24 cellular contexts compared by ENCODE assay signal in genomic region chr18:60873708-60874107, GRCh38.
DNase-seq lines count a peak whose midpoint lies in the region; ATAC-seq and TF ChIP-seq lines count a peak whose summit lies in the region.
"Had no signal": no experiment of that assay in that cellular context is flagged by ENCODE, and none has a peak within 500 bp of the region (broad histone marks: within the 10 kb centered on the region; RNA-seq: fewer than 3 reads in every experiment).

No MANE protein-coding gene starts in this region.

- H3K36me3 ChIP-seq in SK-N-SH (replicated peaks in 1 of 2; ENCODE audit: control insufficient read depth in 1 of 2, insufficient read depth in 2 of 2, low read length in 1 of 2): no peaks in the 10 kb centered on the region
- H3K36me3 ChIP-seq: BE2C had no signal

- ATAC-seq in SK-N-SH treated with all-trans-retinoic acid at 6 μM for 48 hours: no peak
- ATAC-seq: HCT116, Panc1 had no signal

- POLR2A ChIA-PET in SK-N-SH (lab: Yijun Ruan, JAX): no interaction called here

- TF ChIP-seq RAD21 in SK-N-SH (IDR thresholded peaks at IDR 0.05; ENCODE audit: low read length): no peak

- no peak overlapping the region for H2AFZ ChIP-seq in SK-N-SH (ENCODE audit: low read depth)

- TF ChIP-seq CTCF in SK-N-SH (IDR thresholded peaks at IDR 0.05): no peak

- no peaks in the 10 kb centered on the region for H3K9me2 ChIP-seq in SK-N-SH

- no peaks in the 10 kb centered on the region for H3K9me3 ChIP-seq in SK-N-SH
- H3K9me3 ChIP-seq: BE2C had no signal

- DNase-seq in SK-N-SH (no peak), astrocyte of the hippocampus (ENCODE audit: low read depth, low spot score) (peak; percentile 51), fibroblast of gingiva (ENCODE audit: low read depth) (peak; percentile 14), pulmonary artery endothelial cell (ENCODE audit: low read depth, low spot score) (peak; percentile 17), activated gamma-delta T cell (lab: John Stamatoyannopoulos, UW) (no peak), KG1 (lab: John Stamatoyannopoulos, UW) (no peak)
- no peak for DNase-seq in activated CD4-positive, alpha-beta T cell treated with anti-CD3 and anti-CD28 coated beads for 48 hours
- DNase-seq: 8988T, ACHN, BE2C, DMS153, DND-41, IMR-90, NCI-H1048, NCI-H1436, NCI-H187, NCI-H524 treated with DMSO at 0.1 percent for 48 hours, NCI-H82, SHP77 had no signal

- CTCF ChIA-PET in SK-N-SH (lab: Yijun Ruan, JAX): no interaction called here

- H3K4me2 ChIP-seq in SK-N-SH: no peak overlapping the region
- H3K4me2 ChIP-seq: KMS-11 had no signal

- no peaks in the 10 kb centered on the region for H3K79me2 ChIP-seq in SK-N-SH (ENCODE audit: insufficient read depth)

- no peak overlapping the region for H3K27ac ChIP-seq in SK-N-SH (ENCODE audit: low read depth in 2 of 2, low read length in 1 of 2)
- H3K27ac ChIP-seq: KMS-11, RWPE1 had no signal

- H3K9ac ChIP-seq in SK-N-SH: no peak overlapping the region
- H3K9ac ChIP-seq: KMS-11 had no signal

- no peaks in the 10 kb centered on the region; the same call in 1 of the 2 replicates for H3K27me3 ChIP-seq in SK-N-SH (ENCODE audit: insufficient read depth)
- H3K27me3 ChIP-seq: BE2C had no signal

- H4K20me1 ChIP-seq in SK-N-SH (ENCODE audit: insufficient read depth): no peaks in the 10 kb centered on the region

- no peaks in the 10 kb centered on the region; a peak in 2 of 4 replicates for H3K4me1 ChIP-seq in SK-N-SH (ENCODE audit: control insufficient read depth in 1 of 2, insufficient read depth in 2 of 2, low read depth in 1 of 2, low read length in 1 of 2)
- H3K4me1 ChIP-seq: BE2C had no signal

- no peak overlapping the region for H3K4me3 ChIP-seq in SK-N-SH (ENCODE audit: low read depth in 2 of 2, low read length in 1 of 2)

- TF ChIP-seq EP300 in SK-N-SH (IDR thresholded peaks at IDR 0.05; ENCODE audit: borderline replicate concordance in 1 of 2, low read depth in 1 of 2, low read length in 1 of 2): no peak

- H3F3A ChIP-seq in SK-N-SH (replicated peaks; ENCODE audit: insufficient read depth): no peaks in the 10 kb centered on the region

TF ChIP-seq in SK-N-SH treated with all-trans-retinoic acid at 6 μM for 48 hours, 23 proteins besides CTCF, POLR2A, EP300 and RAD21:
- no peak for TF ChIP-seq CSRNP3 (CRISPR knock-in tag; IDR thresholded peaks at IDR 0.05)
- peak; percentile 57 for TF ChIP-seq ISL1 (CRISPR knock-in tag; IDR thresholded peaks at IDR 0.05)

TF ChIP-seq in SK-N-SH, 30 proteins besides CTCF, POLR2A, EP300 and RAD21:
- TF ChIP-seq TAF1 (IDR thresholded peaks at IDR 0.05; ENCODE audit: borderline replicate concordance, low read depth, low read length) (no peak), ZBTB33 (IDR thresholded peaks at IDR 0.05; ENCODE audit: borderline replicate concordance, low read depth) (no peak), RFX5 (IDR thresholded peaks at IDR 0.05; ENCODE audit: low read length) (no peak), USF1 (IDR thresholded peaks at IDR 0.05; ENCODE audit: borderline replicate concordance, low read depth) (no peak), POLR2AphosphoS5 (IDR thresholded peaks at IDR 0.05; ENCODE audit: low read depth, low read length) (no peak), RXRA (IDR thresholded peaks at IDR 0.05; ENCODE audit: borderline replicate concordance, low read depth) (no peak), TCF12 (IDR thresholded peaks at IDR 0.05) (no peak), SMC3 (IDR thresholded peaks at IDR 0.05; ENCODE audit: low read depth, low read length) (no peak), RCOR1 (IDR thresholded peaks at IDR 0.05; ENCODE audit: low read length) (no peak), FOXJ3 (CRISPR knock-in tag; IDR thresholded peaks at IDR 0.05) (no peak)
- TF ChIP-seq, protein P1, sequence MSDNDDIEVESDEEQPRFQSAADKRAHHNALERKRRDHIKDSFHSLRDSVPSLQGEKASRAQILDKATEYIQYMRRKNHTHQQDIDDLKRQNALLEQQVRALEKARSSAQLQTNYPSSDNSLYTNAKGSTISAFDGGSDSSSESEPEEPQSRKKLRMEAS (IDR thresholded peaks at IDR 0.05; ENCODE audit: low read depth): no peak

Comparison
In these comparisons a context has a peak if more than half of its experiments do, and no peak if none do; other contexts are left out.
1. DNase-seq: peak in astrocyte of the hippocampus (single experiment), fibroblast of gingiva (single experiment) and pulmonary artery endothelial cell (single experiment); none in SK-N-SH (single experiment), activated gamma-delta T cell (single experiment), activated CD4-positive, alpha-beta T cell treated with anti-CD3 and anti-CD28 coated beads for 48 hours (single experiment) and KG1 (single experiment).